ENCODE assay signal across 28 cellular contexts in genomic region chr4:13537832-13538177, GRCh38. TPM values are rescaled to one million over a fixed set of nuclear protein-coding genes. Genes with fewer than 3 reads are reported as not detected.
DNase-seq lines count a peak whose midpoint lies in the region; ATAC-seq and TF ChIP-seq lines count a peak whose summit lies in the region.
"Had no signal": no experiment of that assay in that cellular context is flagged by ENCODE, and none has a peak within 500 bp of the region (broad histone marks: within the 10 kb centered on the region; RNA-seq: fewer than 3 reads in every experiment).

No MANE protein-coding gene starts in this region.

- no peak overlapping the region for H3K4me2 ChIP-seq in SK-N-SH
- H3K4me2 ChIP-seq in GM23338, result peak overlapping the region; percentile 65

- TF ChIP-seq CTCF in SK-N-SH (IDR thresholded peaks at IDR 0.05), result no peak
- TF ChIP-seq CTCF in GM23338 (conservative IDR thresholded peaks at IDR 0.05; ENCODE audit: low read depth in 2 of 2), result no peak
- no peak for TF ChIP-seq CTCF in sigmoid colon (IDR thresholded peaks at IDR 0.05)
- no peak for TF ChIP-seq CTCF in GM13976 (IDR thresholded peaks at IDR 0.05; ENCODE audit: borderline replicate concordance, control extremely low read depth, extremely low read depth, insufficient read depth, missing control alignments)

- H3F3A ChIP-seq in SK-N-SH (replicated peaks; ENCODE audit: insufficient read depth) (no peaks in the 10 kb centered on the region), GM23338 (replicated peaks; ENCODE audit: low read depth) (peaks cover 67% of the 10 kb centered on the region)

- H3K27me3 Mint-ChIP-seq in GM23338 (ENCODE audit: insufficient read depth, low read depth, poor library complexity), result peaks cover 98% of the 10 kb centered on the region

- no peak overlapping the region for H3K4me3 ChIP-seq in SK-N-SH (ENCODE audit: low read depth in 2 of 2, low read length in 1 of 2)
- peak overlapping the region; percentile 26; the same call in 1 of the 2 replicates for H3K4me3 ChIP-seq in GM23338
- H3K4me3 ChIP-seq in sigmoid colon, result no peak overlapping the region
- H3K4me3 ChIP-seq: Peyer's patch had no signal

- DNase-seq in SK-N-SH (peak; percentile 31), GM23338 (ENCODE audit: low spot score) (peak; percentile 58), iPS-NIHi11 (ENCODE audit: low spot score) (peak; percentile 3), sigmoid colon (peak; percentile 37), GM13976 (ENCODE audit: low spot score) (no peak)
- DNase-seq in stimulated activated CD4-positive, alpha-beta T cell treated with anti-CD3 and anti-CD28 coated beads, Interleukin-4, amount 100 ng/mL, for 4 hours, result no peak
- DNase-seq: activated CD4-positive, alpha-beta T cell treated with anti-CD3 and anti-CD28 coated beads, Interleukin-2, amount 50 U/mL, for 1 hour; activated T-cell treated with anti-CD3 and anti-CD28 coated beads, Interleukin-2, amount 50 U/mL, for 48 hours; AML-193; CD4-positive, alpha-beta memory T cell; central memory CD4-positive, alpha-beta T cell; cortex of kidney; DMS 273 treated with DMSO at 0.1 percent for 48 hours; effector memory CD4-positive, alpha-beta T cell; HCEC 1CT; IMR-90; left ventricle myocardium superior; NCI-H2107; NCI-H446 treated with DMSO at 0.1 percent for 48 hours; NCI-H82; Peyer's patch; SHP77; stimulated activated CD4-positive, alpha-beta T cell treated with anti-CD3 and anti-CD28 coated beads, Interleukin-4, amount 100 ng/mL, for 1 hour; T1000 had no signal

- H3K9me3 ChIP-seq in SK-N-SH (no peaks in the 10 kb centered on the region), sigmoid colon (no peaks in the 10 kb centered on the region)

- intact Hi-C loops in sigmoid colon (cut with DNase I), result no loop called here

- H3K79me2 ChIP-seq in SK-N-SH (ENCODE audit: insufficient read depth) (no peaks in the 10 kb centered on the region), GM23338 (replicated peaks; ENCODE audit: insufficient read depth) (no peaks in the 10 kb centered on the region)

- no peak overlapping the region for H3K4me3 Mint-ChIP-seq in GM23338

- 30% methylated on average over 7 of the region's 10 CpGs for WGBS in SK-N-SH (ENCODE audit: low lambda C conversion rate)
- 27 to 32% methylated on average over 10 of the region's 10 CpGs for WGBS in sigmoid colon, 2 donors

- H2AFZ ChIP-seq in SK-N-SH (ENCODE audit: low read depth) (no peak overlapping the region), GM23338 (no peak overlapping the region)

- no peak for TF ChIP-seq POLR2A in sigmoid colon (IDR thresholded peaks at IDR 0.05)

- TF ChIP-seq EP300 in SK-N-SH (IDR thresholded peaks at IDR 0.05; ENCODE audit: borderline replicate concordance in 1 of 2, low read depth in 1 of 2, low read length in 1 of 2) (no peak), sigmoid colon (IDR thresholded peaks at IDR 0.05) (no peak)

- H3K27ac Mint-ChIP-seq in GM23338, result no peak overlapping the region
- H3K27ac Mint-ChIP-seq: WTC11 had no signal

- H3K27ac ChIP-seq in SK-N-SH (ENCODE audit: low read depth in 2 of 2, low read length in 1 of 2), result no peak overlapping the region
- no peak overlapping the region for H3K27ac ChIP-seq in GM23338 (ENCODE audit: low read depth)
- peak overlapping the region in 3 of 4 donors; percentile 93 to 96 (median 94) for H3K27ac ChIP-seq in sigmoid colon
- H3K27ac ChIP-seq: Peyer's patch had no signal

- POLR2A ChIA-PET in SK-N-SH (lab: Yijun Ruan, JAX), result no interaction called here

- H3K9me3 Mint-ChIP-seq in GM23338, result peaks cover 6% of the 10 kb centered on the region; the same call in 2 of the 3 replicates
- H3K9me3 Mint-ChIP-seq: WTC11 had no signal

- H3K36me3 Mint-ChIP-seq in GM23338 (ENCODE audit: low read depth), result peaks cover 5% of the 10 kb centered on the region; the same call in 1 of the 3 replicates

- ATAC-seq in SK-N-SH treated with all-trans-retinoic acid at 6 μM for 48 hours (no peak), GM23338 (no peak), GM19324 (IDR thresholded peaks at IDR 0.05; ENCODE audit: low FRiP score, unreplicated experiment) (no peak)
- ATAC-seq: left ventricle myocardium superior, WTC11 had no signal

- H3K27me3 ChIP-seq in SK-N-SH (ENCODE audit: insufficient read depth), result peaks cover 95% of the 10 kb centered on the region
- peaks cover 100% of the 10 kb centered on the region for H3K27me3 ChIP-seq in GM23338 (ENCODE audit: insufficient read depth)
- peaks cover 0 to 58% (median 13%) of the 10 kb centered on the region in 3 donors for H3K27me3 ChIP-seq in sigmoid colon

- in situ Hi-C loops in GM13976 (cut with MboI; ENCODE audit: low sequenced_read_pairs, unreplicated experiment), result no loop called here

- no peak for TF ChIP-seq RAD21 in SK-N-SH (IDR thresholded peaks at IDR 0.05; ENCODE audit: low read length)

- H3K9ac ChIP-seq in SK-N-SH, result no peak overlapping the region

- CTCF ChIA-PET in SK-N-SH (lab: Yijun Ruan, JAX), result interaction anchor here (1.4 kb wide), 1 partner anchor 685 kb away, joined by 3 read pairs; no protein-coding TSS in a partner anchor

- H3K4me1 ChIP-seq in SK-N-SH (ENCODE audit: control insufficient read depth in 1 of 2, insufficient read depth in 2 of 2, low read depth in 1 of 2, low read length in 1 of 2), result peaks cover 0 to 3% of the 10 kb centered on the region in 2 experiments; a peak in 1 of 4 replicates
- peaks cover 90% of the 10 kb centered on the region for H3K4me1 ChIP-seq in GM23338 (ENCODE audit: insufficient read depth)
- peaks cover 0 to 42% (median 26%) of the 10 kb centered on the region in 4 donors for H3K4me1 ChIP-seq in sigmoid colon

- H3K36me3 ChIP-seq in SK-N-SH (replicated peaks in 1 of 2; ENCODE audit: control insufficient read depth in 1 of 2, insufficient read depth in 2 of 2, low read length in 1 of 2) (no peaks in the 10 kb centered on the region), GM23338 (ENCODE audit: insufficient read depth) (no peaks in the 10 kb centered on the region), sigmoid colon (no peaks in the 10 kb centered on the region)
- H3K36me3 ChIP-seq: Peyer's patch had no signal

- peaks cover 53% of the 10 kb centered on the region for H3K4me1 Mint-ChIP-seq in GM23338

- no peaks in the 10 kb centered on the region for H3K9me2 ChIP-seq in SK-N-SH
- H3K9me2 ChIP-seq in GM23338 (ENCODE audit: insufficient read depth), result no peaks in the 10 kb centered on the region

- H4K20me1 ChIP-seq in SK-N-SH (ENCODE audit: insufficient read depth) (no peaks in the 10 kb centered on the region), GM23338 (replicated peaks; ENCODE audit: insufficient read depth) (peaks cover 18% of the 10 kb centered on the region)

TF ChIP-seq in SK-N-SH, 30 proteins besides CTCF, POLR2A, EP300 and RAD21 (continues in another document):
- TF ChIP-seq MXI1 (IDR thresholded peaks at IDR 0.05; ENCODE audit: low read depth, low read length), result no peak
- no peak for TF ChIP-seq CHD2 (IDR thresholded peaks at IDR 0.05; ENCODE audit: low read length, partially characterized antibody)
- TF ChIP-seq RXRA (IDR thresholded peaks at IDR 0.05; ENCODE audit: borderline replicate concordance, low read depth), result no peak

TF ChIP-seq in SK-N-SH treated with all-trans-retinoic acid at 6 μM for 48 hours, 23 proteins besides CTCF, POLR2A, EP300 and RAD21 (continues in another document):
- TF ChIP-seq PATZ1 (CRISPR knock-in tag; IDR thresholded peaks at IDR 0.05; ENCODE audit: borderline replicate concordance) (no peak), CSDC2 (CRISPR knock-in tag; IDR thresholded peaks at IDR 0.05) (no peak)

TF ChIP-seq in GM23338, 12 proteins besides CTCF, POLR2A, EP300 and RAD21:
- TF ChIP-seq EZH2phosphoT487 (IDR thresholded peaks at IDR 0.05; ENCODE audit: unreplicated experiment), result peak; percentile 73
- TF ChIP-seq EZH2 (IDR thresholded peaks at IDR 0.05; ENCODE audit: low read depth, unreplicated experiment), result peak; percentile 98
- no peak for TF ChIP-seq POLR2AphosphoS5 (IDR thresholded peaks at IDR 0.05; ENCODE audit: low read depth)

RNA-seq across cellular contexts. Expression of gene NKX3-2, which starts 6.5 kb away (rescaled TPM):
- 0.15 and 0.16 TPM in 2 replicates for polyA plus RNA-seq in SK-N-SH (2012; rRNA removed)
- polyA plus RNA-seq in SK-N-SH (2012; cell fraction: cytosol; rRNA removed), result 0.12 TPM in 2 replicates
- 0.36 and 0.38 TPM in 2 replicates for polyA plus RNA-seq in SK-N-SH (2012; cell fraction: nucleus; rRNA removed)
- total RNA-seq in GM23338 (2014; rRNA removed; shearing (Covaris generic)), result 0.14 TPM in 1 of 2 replicates, not detected in the other
- polyA plus RNA-seq in GM23338 (2016; fragmentation: Nextera tagmentation; extraction: Ambion mirVana), result not detected in 2 replicates
- total RNA-seq in sigmoid colon, result 10 to 100 TPM; 20.3 to 28.2 (median 21.0) TPM
- 1 to 10 TPM in 1 of 3 donors, under 1 TPM in 1, not detected in 1; 0.60 to 1.9 TPM for polyA plus RNA-seq in sigmoid colon
- total RNA-seq: CD4-positive, alpha-beta memory T cell; epithelial cell of proximal tubule; IMR-90; left ventricle myocardium superior had no signal
- polyA plus RNA-seq: CD4-positive, alpha-beta memory T cell had no signal

RNA-seq across cellular contexts. Expression of gene RAB28, which starts 53.7 kb away (rescaled TPM):
- polyA plus RNA-seq in SK-N-SH (2012; rRNA removed) (10.5 and 14.8 TPM in 2 replicates), GM23338 (2016; fragmentation: Nextera tagmentation; extraction: Ambion mirVana) (13.8 and 15.3 TPM in 2 replicates), sigmoid colon (10 to 100 TPM; 12.7 to 18.7 (median 16.8) TPM)
- polyA plus RNA-seq in SK-N-SH (2012; cell fraction: cytosol; rRNA removed), result 15.3 and 18.5 TPM in 2 replicates
- polyA plus RNA-seq in SK-N-SH (2012; cell fraction: nucleus; rRNA removed), result 8.0 and 14.2 TPM in 2 replicates
- 23.9 and 35.9 TPM in 2 replicates for total RNA-seq in GM23338 (2014; rRNA removed; shearing (Covaris generic))
- total RNA-seq in sigmoid colon, result 10 to 100 TPM; 24.1 to 32.1 (median 28.7) TPM

Comparison
In these comparisons a context has a peak if more than half of its experiments do, and no peak if none do; other contexts are left out.
1. DNase-seq: peak in SK-N-SH (single experiment), GM23338 (single experiment), iPS-NIHi11 (single experiment) and sigmoid colon (single experiment); none in stimulated activated CD4-positive, alpha-beta T cell treated with anti-CD3 and anti-CD28 coated beads, Interleukin-4, amount 100 ng/mL, for 4 hours (0 of 2) and GM13976 (single experiment).
2. H3K27ac ChIP-seq: peak in sigmoid colon (3 of 4); none in SK-N-SH (0 of 2) and GM23338 (single experiment).